ENCODE assay signal across 17 cellular contexts in genomic region chr21:44063151-44063912, GRCh38. TPM values are rescaled to one million over a fixed set of nuclear protein-coding genes. Genes with fewer than 3 reads are reported as not detected.
DNase-seq lines count a peak whose midpoint lies in the region; ATAC-seq, FAIRE-seq and TF ChIP-seq lines count a peak whose summit lies in the region.
"Had no signal": no experiment of that assay in that cellular context is flagged by ENCODE, and none has a peak within 500 bp of the region (broad histone marks: within the 10 kb centered on the region; RNA-seq: fewer than 3 reads in every experiment).

No MANE protein-coding gene starts in this region.

- WGBS in suprapubic skin: 94% methylated on average over 19 of the region's 19 CpGs

- DNase-seq in activated naive CD4-positive, alpha-beta T cell treated with anti-CD3 and anti-CD28 coated beads for 36 hours: no peak
- DNase-seq in activated naive CD4-positive, alpha-beta T cell treated with Interleukin-2 at 50 U/mL for 16 hours: no peak
- DNase-seq in activated CD4-positive, alpha-beta memory T cell treated with anti-CD3 and anti-CD28 coated beads, Interleukin-2, amount 10 ng/mL, durations not matched to agents 7 days and 5 days: no peak
- DNase-seq in endothelial cell (ENCODE audit: low spot score) (no peak), suprapubic skin (ENCODE audit: low spot score in 2 of 2) (peak; percentile 25 to 50), HTR-8/SVneo (ENCODE audit: insufficient read length, low spot score) (no peak)
- DNase-seq: activated T-cell treated with anti-CD3 and anti-CD28 coated beads for 4 hours, colonic mucosa, erythroblast, GDM1, MV-4-11, NCI-H526 treated with DMSO at 0.1 percent for 48 hours, retina, WERI-Rb-1 had no signal

- H3K4me3 Mint-ChIP-seq in activated naive CD4-positive, alpha-beta T cell treated with anti-CD3 and anti-CD28 coated beads for 36 hours: no peak overlapping the region
- no peak overlapping the region for H3K4me3 Mint-ChIP-seq in activated CD4-positive, alpha-beta memory T cell treated with anti-CD3 and anti-CD28 coated beads, Interleukin-2, amount 10 ng/mL, durations not matched to agents 7 days and 5 days
- H3K4me3 Mint-ChIP-seq in endothelial cell (ENCODE audit: unreplicated experiment): peak overlapping the region; percentile 71

- H3K27ac Mint-ChIP-seq in activated naive CD4-positive, alpha-beta T cell treated with anti-CD3 and anti-CD28 coated beads for 36 hours: peak overlapping the region; percentile 72
- H3K27ac Mint-ChIP-seq in activated CD4-positive, alpha-beta memory T cell treated with anti-CD3 and anti-CD28 coated beads, Interleukin-2, amount 10 ng/mL, durations not matched to agents 7 days and 5 days: peak overlapping the region; percentile 58
- no peak overlapping the region for H3K27ac Mint-ChIP-seq in endothelial cell (ENCODE audit: unreplicated experiment)

- no peak for TF ChIP-seq CTCF in endothelial cell (IDR thresholded peaks at IDR 0.05; ENCODE audit: unreplicated experiment)
- TF ChIP-seq CTCF in suprapubic skin (IDR thresholded peaks at IDR 0.05): no peak

- CTCF ChIA-PET in activated naive CD4-positive, alpha-beta T cell treated with anti-CD3 and anti-CD28 coated beads for 36 hours (lab: Charles Lee): interaction anchor here (1.0 to 1.1 kb wide), 2 partner anchors 11 to 21 kb away, joined by 3 read pairs; no protein-coding TSS in a partner anchor
- CTCF ChIA-PET in activated CD4-positive, alpha-beta memory T cell treated with anti-CD3 and anti-CD28 coated beads, Interleukin-2, amount 10 ng/mL, durations not matched to agents 7 days and 5 days (lab: Charles Lee): no interaction called here

- no peak overlapping the region for H3K27ac ChIP-seq in suprapubic skin
- H3K27ac ChIP-seq: ascending aorta, colonic mucosa, WERI-Rb-1 had no signal

- ATAC-seq in HG02973 (IDR thresholded peaks at IDR 0.05; ENCODE audit: unreplicated experiment) (no peak), HG03565 (IDR thresholded peaks at IDR 0.05; ENCODE audit: unreplicated experiment) (no peak)

- intact Hi-C loops in activated naive CD4-positive, alpha-beta T cell treated with anti-CD3 and anti-CD28 coated beads for 36 hours (cut with micrococcal nuclease): no loop called here

- TF ChIP-seq EP300 in suprapubic skin (IDR thresholded peaks at IDR 0.05): no peak

- no peaks in the 10 kb centered on the region for H3K27me3 Mint-ChIP-seq in activated naive CD4-positive, alpha-beta T cell treated with anti-CD3 and anti-CD28 coated beads for 36 hours (ENCODE audit: low read depth)
- no peaks in the 10 kb centered on the region for H3K27me3 Mint-ChIP-seq in activated CD4-positive, alpha-beta memory T cell treated with anti-CD3 and anti-CD28 coated beads, Interleukin-2, amount 10 ng/mL, durations not matched to agents 7 days and 5 days
- peaks cover 2% of the 10 kb centered on the region for H3K27me3 Mint-ChIP-seq in endothelial cell (ENCODE audit: unreplicated experiment)

- no peaks in the 10 kb centered on the region for H3K9me3 Mint-ChIP-seq in activated naive CD4-positive, alpha-beta T cell treated with anti-CD3 and anti-CD28 coated beads for 36 hours
- H3K9me3 Mint-ChIP-seq in activated CD4-positive, alpha-beta memory T cell treated with anti-CD3 and anti-CD28 coated beads, Interleukin-2, amount 10 ng/mL, durations not matched to agents 7 days and 5 days: no peaks in the 10 kb centered on the region
- H3K9me3 Mint-ChIP-seq in endothelial cell (ENCODE audit: unreplicated experiment): no peaks in the 10 kb centered on the region

- H3K9me3 ChIP-seq in suprapubic skin: no peaks in the 10 kb centered on the region
- H3K9me3 ChIP-seq: ascending aorta, colonic mucosa had no signal

- no peaks in the 10 kb centered on the region for H3K4me1 ChIP-seq in suprapubic skin
- H3K4me1 ChIP-seq: ascending aorta, colonic mucosa had no signal

- POLR2A ChIA-PET in activated CD4-positive, alpha-beta memory T cell treated with anti-CD3 and anti-CD28 coated beads, Interleukin-2, amount 10 ng/mL, durations not matched to agents 7 days and 5 days (lab: Charles Lee): interaction anchor here (0.8 to 5.5 kb wide), 3 partner anchors 12 to 50 kb away, joined by 4 to 53 read pairs (median 5); no protein-coding TSS in a partner anchor

- no peak for TF ChIP-seq POLR2A in suprapubic skin (IDR thresholded peaks at IDR 0.05)

- peaks cover 31% of the 10 kb centered on the region for H3K36me3 Mint-ChIP-seq in activated naive CD4-positive, alpha-beta T cell treated with anti-CD3 and anti-CD28 coated beads for 36 hours (ENCODE audit: low read depth)
- peaks cover 71% of the 10 kb centered on the region for H3K36me3 Mint-ChIP-seq in activated CD4-positive, alpha-beta memory T cell treated with anti-CD3 and anti-CD28 coated beads, Interleukin-2, amount 10 ng/mL, durations not matched to agents 7 days and 5 days (ENCODE audit: low read depth)
- H3K36me3 Mint-ChIP-seq in endothelial cell (ENCODE audit: low read depth, unreplicated experiment): peaks cover 32% of the 10 kb centered on the region

- H3K27me3 ChIP-seq in suprapubic skin: no peaks in the 10 kb centered on the region
- H3K27me3 ChIP-seq: ascending aorta, colonic mucosa had no signal

- H3K36me3 ChIP-seq in suprapubic skin: peaks cover 72% of the 10 kb centered on the region

- FAIRE-seq in HTR-8/SVneo (lab: Jason Lieb, UNC): no peak

- H3K4me1 Mint-ChIP-seq in activated naive CD4-positive, alpha-beta T cell treated with anti-CD3 and anti-CD28 coated beads for 36 hours (ENCODE audit: low read depth): peaks cover 39% of the 10 kb centered on the region
- peaks cover 57% of the 10 kb centered on the region for H3K4me1 Mint-ChIP-seq in activated CD4-positive, alpha-beta memory T cell treated with anti-CD3 and anti-CD28 coated beads, Interleukin-2, amount 10 ng/mL, durations not matched to agents 7 days and 5 days
- H3K4me1 Mint-ChIP-seq in endothelial cell (ENCODE audit: unreplicated experiment): no peaks in the 10 kb centered on the region

- no peak overlapping the region for H3K4me3 ChIP-seq in suprapubic skin
- H3K4me3 ChIP-seq: ascending aorta, colonic mucosa had no signal

RNA-seq across cellular contexts. Expression of gene PWP2, which starts 43.9 kb away (rescaled TPM):
- total RNA-seq in activated naive CD4-positive, alpha-beta T cell treated with anti-CD3 and anti-CD28 coated beads for 36 hours: 10 to 100 TPM; 29.6 to 30.9 TPM
- total RNA-seq in activated CD4-positive, alpha-beta memory T cell treated with anti-CD3 and anti-CD28 coated beads, Interleukin-2, amount 10 ng/mL, durations not matched to agents 7 days and 5 days: 10 to 100 TPM; 18.6 to 22.5 TPM
- total RNA-seq in endothelial cell (ENCODE audit: unreplicated experiment): 11.0 TPM
- 10 to 100 TPM in 2 of 4 donors, 1 to 10 TPM in 2; 6.0 to 20.9 (median 8.8) TPM for total RNA-seq in suprapubic skin

RNA-seq across cellular contexts. Expression of gene TRAPPC10, which starts 51.2 kb away (rescaled TPM):
- total RNA-seq in activated naive CD4-positive, alpha-beta T cell treated with anti-CD3 and anti-CD28 coated beads for 36 hours: 10 to 100 TPM; 37.1 to 38.6 TPM
- 10 to 100 TPM; 76.0 to 76.5 TPM for total RNA-seq in activated CD4-positive, alpha-beta memory T cell treated with anti-CD3 and anti-CD28 coated beads, Interleukin-2, amount 10 ng/mL, durations not matched to agents 7 days and 5 days
- total RNA-seq in endothelial cell (ENCODE audit: unreplicated experiment) (28.4 TPM), suprapubic skin (10 to 100 TPM; 31.0 to 51.8 (median 43.0) TPM)

Comparison
In these comparisons a context has a peak if more than half of its experiments do, and no peak if none do; other contexts are left out.
1. DNase-seq: peak in suprapubic skin (2 of 2); none in activated naive CD4-positive, alpha-beta T cell treated with anti-CD3 and anti-CD28 coated beads for 36 hours (single experiment), activated naive CD4-positive, alpha-beta T cell treated with Interleukin-2 at 50 U/mL for 16 hours (single experiment), activated CD4-positive, alpha-beta memory T cell treated with anti-CD3 and anti-CD28 coated beads, Interleukin-2, amount 10 ng/mL, durations not matched to agents 7 days and 5 days (single experiment), endothelial cell (single experiment) and HTR-8/SVneo (single experiment).